Comparison of ENCODE assay signal across 2 cellular contexts in the genomic region with DNA sequence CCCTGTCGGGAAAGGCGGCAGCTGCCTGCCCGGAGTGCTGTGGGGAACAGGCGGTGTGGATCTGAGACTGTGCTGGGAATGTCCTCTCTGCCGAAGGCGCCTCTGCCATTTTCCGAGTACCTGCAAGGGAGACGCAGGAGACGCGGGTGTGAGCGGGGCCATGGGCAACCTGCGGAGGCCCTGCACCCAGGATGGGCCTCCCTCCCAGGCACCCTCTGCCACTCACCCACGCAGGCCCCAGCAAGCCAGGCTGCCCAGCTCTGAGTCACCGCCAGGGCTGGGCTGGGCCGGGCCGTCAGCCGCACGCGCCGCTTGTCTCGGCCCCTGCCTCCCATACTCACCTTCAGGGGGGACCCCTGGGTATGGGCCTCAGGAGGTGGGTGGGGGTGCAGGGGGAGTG.
A peak's percentile ranks its signal among the peaks of the same experiment; 100 is the strongest.
TF ChIP-seq lines count a peak whose summit lies in the region.

No MANE protein-coding gene starts in this region.

TF ChIP-seq in HEK293, 187 proteins besides CTCF, POLR2A, EP300 and RAD21:
- TF ChIP-seq, protein P1, sequence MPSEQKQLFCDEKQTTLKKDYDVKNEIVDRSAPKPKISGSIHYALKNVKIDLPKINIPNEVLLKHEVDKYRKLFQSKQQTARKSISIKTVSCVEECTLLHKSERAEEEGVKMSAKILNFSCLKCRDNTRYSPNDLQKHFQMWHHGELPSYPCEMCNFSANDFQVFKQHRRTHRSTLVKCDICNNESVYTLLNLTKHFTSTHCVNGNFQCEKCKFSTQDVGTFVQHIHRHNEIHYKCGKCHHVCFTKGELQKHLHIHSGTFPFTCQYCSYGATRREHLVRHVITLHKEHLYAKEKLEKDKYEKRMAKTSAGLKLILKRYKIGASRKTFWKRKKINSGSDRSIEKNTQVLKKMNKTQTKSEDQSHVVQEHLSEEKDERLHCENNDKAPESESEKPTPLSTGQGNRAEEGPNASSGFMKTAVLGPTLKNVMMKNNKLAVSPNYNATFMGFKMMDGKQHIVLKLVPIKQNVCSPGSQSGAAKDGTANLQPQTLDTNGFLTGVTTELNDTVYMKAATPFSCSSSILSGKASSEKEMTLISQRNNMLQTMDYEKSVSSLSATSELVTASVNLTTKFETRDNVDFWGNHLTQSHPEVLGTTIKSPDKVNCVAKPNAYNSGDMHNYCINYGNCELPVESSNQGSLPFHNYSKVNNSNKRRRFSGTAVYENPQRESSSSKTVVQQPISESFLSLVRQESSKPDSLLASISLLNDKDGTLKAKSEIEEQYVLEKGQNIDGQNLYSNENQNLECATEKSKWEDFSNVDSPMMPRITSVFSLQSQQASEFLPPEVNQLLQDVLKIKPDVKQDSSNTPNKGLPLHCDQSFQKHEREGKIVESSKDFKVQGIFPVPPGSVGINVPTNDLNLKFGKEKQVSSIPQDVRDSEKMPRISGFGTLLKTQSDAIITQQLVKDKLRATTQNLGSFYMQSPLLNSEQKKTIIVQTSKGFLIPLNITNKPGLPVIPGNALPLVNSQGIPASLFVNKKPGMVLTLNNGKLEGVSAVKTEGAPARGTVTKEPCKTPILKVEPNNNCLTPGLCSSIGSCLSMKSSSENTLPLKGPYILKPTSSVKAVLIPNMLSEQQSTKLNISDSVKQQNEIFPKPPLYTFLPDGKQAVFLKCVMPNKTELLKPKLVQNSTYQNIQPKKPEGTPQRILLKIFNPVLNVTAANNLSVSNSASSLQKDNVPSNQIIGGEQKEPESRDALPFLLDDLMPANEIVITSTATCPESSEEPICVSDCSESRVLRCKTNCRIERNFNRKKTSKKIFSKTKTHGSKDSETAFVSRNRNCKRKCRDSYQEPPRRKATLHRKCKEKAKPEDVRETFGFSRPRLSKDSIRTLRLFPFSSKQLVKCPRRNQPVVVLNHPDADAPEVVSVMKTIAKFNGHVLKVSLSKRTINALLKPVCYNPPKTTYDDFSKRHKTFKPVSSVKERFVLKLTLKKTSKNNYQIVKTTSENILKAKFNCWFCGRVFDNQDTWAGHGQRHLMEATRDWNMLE (tag by site-specific recombination; conservative IDR thresholded peaks at IDR 0.05; ENCODE audit: low read depth): no peak
- 0 out of 2 replicates have a peak, but pooled peaks have one; percentile 17 for TF ChIP-seq ZFHX2 (tag by site-specific recombination; conservative IDR thresholded peaks at IDR 0.05)

TF ChIP-seq in K562, 482 proteins besides CTCF, POLR2A, EP300 and RAD21 (continued from another document):
- TF ChIP-seq, protein P2, sequence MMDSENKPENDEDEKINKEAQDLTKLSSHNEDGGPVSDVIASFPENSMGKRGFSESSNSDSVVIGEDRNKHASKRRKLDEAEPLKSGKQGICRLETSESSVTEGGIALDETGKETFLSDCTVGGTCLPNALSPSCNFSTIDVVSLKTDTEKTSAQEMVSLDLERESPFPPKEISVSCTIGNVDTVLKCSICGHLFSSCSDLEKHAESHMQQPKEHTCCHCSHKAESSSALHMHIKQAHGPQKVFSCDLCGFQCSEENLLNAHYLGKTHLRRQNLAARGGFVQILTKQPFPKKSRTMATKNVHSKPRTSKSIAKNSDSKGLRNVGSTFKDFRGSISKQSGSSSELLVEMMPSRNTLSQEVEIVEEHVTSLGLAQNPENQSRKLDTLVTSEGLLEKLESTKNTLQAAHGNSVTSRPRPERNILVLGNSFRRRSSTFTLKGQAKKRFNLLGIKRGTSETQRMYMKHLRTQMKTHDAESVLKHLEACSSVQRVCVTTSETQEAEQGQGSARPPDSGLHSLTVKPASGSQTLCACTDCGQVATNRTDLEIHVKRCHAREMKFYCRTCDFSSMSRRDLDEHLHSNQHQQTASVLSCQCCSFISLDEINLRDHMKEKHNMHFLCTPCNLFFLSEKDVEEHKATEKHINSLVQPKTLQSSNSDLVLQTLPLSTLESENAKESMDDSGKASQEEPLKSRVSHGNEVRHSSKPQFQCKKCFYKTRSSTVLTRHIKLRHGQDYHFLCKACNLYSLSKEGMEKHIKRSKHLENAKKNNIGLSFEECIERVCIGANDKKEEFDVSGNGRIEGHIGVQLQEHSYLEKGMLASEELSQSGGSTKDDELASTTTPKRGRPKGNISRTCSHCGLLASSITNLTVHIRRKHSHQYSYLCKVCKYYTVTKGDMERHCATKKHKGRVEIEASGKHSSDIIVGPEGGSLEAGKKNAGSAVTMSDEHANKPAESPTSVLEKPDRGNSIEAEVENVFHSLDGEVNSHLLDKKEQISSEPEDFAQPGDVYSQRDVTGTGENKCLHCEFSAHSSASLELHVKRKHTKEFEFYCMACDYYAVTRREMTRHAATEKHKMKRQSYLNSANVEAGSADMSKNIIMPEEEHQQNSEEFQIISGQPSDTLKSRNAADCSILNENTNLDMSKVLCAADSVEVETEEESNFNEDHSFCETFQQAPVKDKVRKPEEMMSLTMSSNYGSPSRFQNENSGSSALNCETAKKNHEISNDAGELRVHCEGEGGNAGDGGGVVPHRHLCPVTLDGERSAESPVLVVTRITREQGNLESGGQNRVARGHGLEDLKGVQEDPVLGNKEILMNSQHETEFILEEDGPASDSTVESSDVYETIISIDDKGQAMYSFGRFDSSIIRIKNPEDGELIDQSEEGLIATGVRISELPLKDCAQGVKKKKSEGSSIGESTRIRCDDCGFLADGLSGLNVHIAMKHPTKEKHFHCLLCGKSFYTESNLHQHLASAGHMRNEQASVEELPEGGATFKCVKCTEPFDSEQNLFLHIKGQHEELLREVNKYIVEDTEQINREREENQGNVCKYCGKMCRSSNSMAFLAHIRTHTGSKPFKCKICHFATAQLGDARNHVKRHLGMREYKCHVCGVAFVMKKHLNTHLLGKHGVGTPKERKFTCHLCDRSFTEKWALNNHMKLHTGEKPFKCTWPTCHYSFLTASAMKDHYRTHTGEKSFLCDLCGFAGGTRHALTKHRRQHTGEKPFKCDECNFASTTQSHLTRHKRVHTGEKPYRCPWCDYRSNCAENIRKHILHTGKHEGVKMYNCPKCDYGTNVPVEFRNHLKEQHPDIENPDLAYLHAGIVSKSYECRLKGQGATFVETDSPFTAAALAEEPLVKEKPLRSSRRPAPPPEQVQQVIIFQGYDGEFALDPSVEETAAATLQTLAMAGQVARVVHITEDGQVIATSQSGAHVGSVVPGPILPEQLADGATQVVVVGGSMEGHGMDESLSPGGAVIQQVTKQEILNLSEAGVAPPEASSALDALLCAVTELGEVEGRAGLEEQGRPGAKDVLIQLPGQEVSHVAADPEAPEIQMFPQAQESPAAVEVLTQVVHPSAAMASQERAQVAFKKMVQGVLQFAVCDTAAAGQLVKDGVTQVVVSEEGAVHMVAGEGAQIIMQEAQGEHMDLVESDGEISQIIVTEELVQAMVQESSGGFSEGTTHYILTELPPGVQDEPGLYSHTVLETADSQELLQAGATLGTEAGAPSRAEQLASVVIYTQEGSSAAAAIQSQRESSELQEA (IDR thresholded peaks at IDR 0.05; ENCODE audit: low read depth): no peak
- TF ChIP-seq, protein P3, sequence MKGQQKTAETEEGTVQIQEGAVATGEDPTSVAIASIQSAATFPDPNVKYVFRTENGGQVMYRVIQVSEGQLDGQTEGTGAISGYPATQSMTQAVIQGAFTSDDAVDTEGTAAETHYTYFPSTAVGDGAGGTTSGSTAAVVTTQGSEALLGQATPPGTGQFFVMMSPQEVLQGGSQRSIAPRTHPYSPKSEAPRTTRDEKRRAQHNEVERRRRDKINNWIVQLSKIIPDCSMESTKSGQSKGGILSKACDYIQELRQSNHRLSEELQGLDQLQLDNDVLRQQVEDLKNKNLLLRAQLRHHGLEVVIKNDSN (CRISPR knock-in tag; IDR thresholded peaks at IDR 0.05): no peak
- TF ChIP-seq RBFOX2 (IDR thresholded peaks at IDR 0.05; ENCODE audit: low read depth, low read length): 0 out of 2 replicates have a peak, but pooled peaks have one; percentile 6
- no peak for TF ChIP-seq MAZ (CRISPR knock-in tag; conservative IDR thresholded peaks at IDR 0.05 in 1 of 2, IDR thresholded peaks at IDR 0.05 in 1 of 2)
